Comparison of ENCODE assay signal across 32 cellular contexts in genomic region chrX:40469316-40469715, GRCh38.
"Had no signal": no experiment of that assay in that cellular context is flagged by ENCODE, and none has a peak within 500 bp of the region (broad histone marks: within the 10 kb centered on the region; RNA-seq: fewer than 3 reads in every experiment).

No MANE protein-coding gene starts in this region.

- FAIRE-seq: TTC549 had no signal

- H3K36me3 Mint-ChIP-seq: activated naive CD8-positive, alpha-beta T cell treated with anti-CD3 and anti-CD28 coated beads for 36 hours had no signal

- H3K4me2 ChIP-seq: SK-N-SH had no signal

- H3K9me3 ChIP-seq: Peyer's patch, SJSA1, SK-N-SH had no signal

- H3K4me1 ChIP-seq: Peyer's patch had no signal

- H3K27me3 Mint-ChIP-seq: activated CD8-positive, alpha-beta T cell treated with anti-CD3 and anti-CD28 coated beads for 36 hours had no signal

- H3K9me3 Mint-ChIP-seq: activated B cell treated with CpG ODN at 0.5 μM for 24 hours; activated CD8-positive, alpha-beta T cell treated with anti-CD3 and anti-CD28 coated beads for 36 hours; activated naive CD8-positive, alpha-beta T cell treated with anti-CD3 and anti-CD28 coated beads for 36 hours; activated T-cell treated with anti-CD3 and anti-CD28 coated beads, Interleukin-2, amount 50 U/mL, for 72 hours; activated T-helper 17 cell treated with anti-CD3 and anti-CD28 coated beads, Interleukin-2, amount 50 U/mL, for 72 hours; T-helper 1 cell treated with Interleukin-12 subunit alpha and Interleukin-12 subunit beta and Interleukin-4 antibody, amounts not matched to agents 30 μg/mL and 1 μg/mL, for 36 hours; T-helper 2 cell treated with Interferon-gamma antibody and Interleukin-4, amounts not matched to agents 5 μg/mL and 100 μg/mL, for 36 hours had no signal

- H3K9ac ChIP-seq: SK-N-SH had no signal

- H3K4me3 ChIP-seq: Peyer's patch, SJSA1 had no signal

- H3K27me3 ChIP-seq: Peyer's patch, SJSA1 had no signal

- H3K27ac Mint-ChIP-seq: activated B cell treated with CpG ODN at 0.5 μM for 24 hours; activated naive CD8-positive, alpha-beta T cell treated with anti-CD3 and anti-CD28 coated beads for 36 hours; activated T-cell treated with anti-CD3 and anti-CD28 coated beads, Interleukin-2, amount 50 U/mL, for 72 hours; activated T-helper 17 cell treated with anti-CD3 and anti-CD28 coated beads, Interleukin-2, amount 50 U/mL, for 72 hours; T-helper 1 cell treated with Interleukin-12 subunit alpha and Interleukin-12 subunit beta and Interleukin-4 antibody, amounts not matched to agents 30 μg/mL and 1 μg/mL, for 36 hours; T-helper 2 cell treated with Interferon-gamma antibody and Interleukin-4, amounts not matched to agents 5 μg/mL and 100 μg/mL, for 36 hours had no signal

- DNase-seq: activated B cell treated with CpG ODN at 0.5 μM for 24 hours; activated CD4-positive, alpha-beta T cell treated with anti-CD3 and anti-CD28 coated beads for 1 hour; activated CD4-positive, alpha-beta T cell treated with anti-CD3 and anti-CD28 coated beads for 48 hours; activated CD4-positive, alpha-beta T cell treated with anti-CD3 and anti-CD28 coated beads, Interleukin-2, amount 50 U/mL, for 4 hours; activated CD8-positive, alpha-beta T cell treated with anti-CD3 and anti-CD28 coated beads for 36 hours; activated effector memory CD4-positive, alpha-beta T cell treated with anti-CD3 and anti-CD28 coated beads, Interleukin-2, amount 50 U/mL, for 16 hours; activated naive CD4-positive, alpha-beta T cell; activated naive CD4-positive, alpha-beta T cell treated with anti-CD3 and anti-CD28 coated beads, Interleukin-2, amount 50 U/mL, for 16 hours; activated naive CD8-positive, alpha-beta T cell treated with anti-CD3 and anti-CD28 coated beads for 36 hours; activated T-cell treated with anti-CD3 and anti-CD28 coated beads, Interleukin-2, amount 50 U/mL, for 1 hour; activated T-cell treated with anti-CD3 and anti-CD28 coated beads, Interleukin-2, amount 50 U/mL, for 72 hours; amniotic stem cell; aorta; brain microvascular endothelial cell; central memory CD4-positive, alpha-beta T cell; Karpas-422; NCI-H1105; NCI-H1417 treated with DMSO at 0.1 percent for 48 hours; NCI-H187 treated with DMSO at 0.1 percent for 48 hours; NCI-H2081; NCI-H226; NCI-H446 treated with DMSO at 0.1 percent for 48 hours; NCI-H524; Peyer's patch; RPMI8226; SHP77 treated with DMSO at 0.1 percent for 48 hours; SK-N-SH had no signal

- H3K36me3 ChIP-seq: brain microvascular endothelial cell, Peyer's patch, SJSA1 had no signal

- H3K27ac ChIP-seq: brain microvascular endothelial cell, Peyer's patch, SJSA1 had no signal

- H3K4me3 Mint-ChIP-seq: activated B cell treated with CpG ODN at 0.5 μM for 24 hours; activated CD8-positive, alpha-beta T cell treated with anti-CD3 and anti-CD28 coated beads for 36 hours; activated naive CD8-positive, alpha-beta T cell treated with anti-CD3 and anti-CD28 coated beads for 36 hours; activated T-cell treated with anti-CD3 and anti-CD28 coated beads, Interleukin-2, amount 50 U/mL, for 72 hours; T-helper 1 cell treated with Interleukin-12 subunit alpha and Interleukin-12 subunit beta and Interleukin-4 antibody, amounts not matched to agents 30 μg/mL and 1 μg/mL, for 36 hours; T-helper 2 cell treated with Interferon-gamma antibody and Interleukin-4, amounts not matched to agents 5 μg/mL and 100 μg/mL, for 36 hours had no signal
